9 cellular contexts compared by ENCODE assay signal in the genomic region with DNA sequence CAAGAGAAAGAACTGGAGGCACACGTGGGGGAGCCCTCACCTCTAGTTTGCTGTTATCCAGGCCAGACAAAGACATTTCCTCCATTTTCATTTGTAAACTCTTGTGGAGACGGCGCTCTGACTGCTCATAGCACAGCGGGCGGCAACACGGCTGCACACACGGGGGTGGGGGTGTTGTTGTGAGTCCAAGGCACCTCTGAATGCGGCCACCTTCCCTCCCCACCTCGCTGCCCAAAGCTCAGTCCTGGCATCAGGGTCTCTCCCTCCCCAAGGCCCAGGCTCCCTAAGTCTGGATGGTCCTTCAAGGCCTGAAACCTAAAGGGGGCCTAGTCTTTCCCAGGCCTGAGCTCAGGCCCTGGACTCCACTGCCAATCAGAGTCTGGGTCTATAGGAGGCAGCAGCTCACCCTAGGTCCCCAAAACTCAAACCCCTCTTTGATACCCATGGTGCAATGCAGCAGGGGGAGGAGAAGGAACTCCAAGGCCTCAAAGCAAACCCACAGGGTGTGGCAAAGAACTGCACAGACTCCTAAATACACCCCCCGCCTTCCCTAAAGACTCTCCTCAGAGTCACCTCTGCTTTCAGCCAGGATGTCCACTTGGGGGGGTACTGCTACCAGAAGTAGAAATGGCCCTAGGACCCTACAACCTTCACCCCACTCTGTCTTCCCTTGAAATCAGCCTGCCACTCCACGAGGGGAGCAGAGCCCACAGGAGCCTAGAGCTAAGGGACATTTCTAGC. TPM values are rescaled to one million over a fixed set of nuclear protein-coding genes. Genes with fewer than 3 reads are reported as not detected.
DNase-seq lines count a peak whose midpoint lies in the region; ATAC-seq and TF ChIP-seq lines count a peak whose summit lies in the region.
"Had no signal": no experiment of that assay in that cellular context is flagged by ENCODE, and none has a peak within 500 bp of the region (broad histone marks: within the 10 kb centered on the region; RNA-seq: fewer than 3 reads in every experiment).

No MANE protein-coding gene starts in this region.

- peak overlapping the region; percentile 92 for H3K27ac ChIP-seq in C4-2B
- H3K27ac ChIP-seq in coronary artery = peak overlapping the region; percentile 87 to 98
- H3K27ac ChIP-seq in uterus = peak overlapping the region; percentile 98 to 99

- peak; percentile 72 for DNase-seq in HCEC 1CT
- peak in 3 of 5 donors; percentile 31 to 76 (median 45) for DNase-seq in T-helper 1 cell
- DNase-seq in coronary artery (ENCODE audit: low spot score) = no peak
- no peak for DNase-seq in uterus
- DNase-seq in D341Med (ENCODE audit: low spot score) = no peak

- H3K27me3 ChIP-seq in mononuclear cell (ENCODE audit: insufficient read depth, low read length) (no peaks in the 10 kb centered on the region), uterus (no peaks in the 10 kb centered on the region)

- H3K4me3 ChIP-seq in coronary artery (peak overlapping the region; percentile 85), mononuclear cell (ENCODE audit: low read length) (peak overlapping the region; percentile 80), uterus (peak overlapping the region; percentile 58 to 70)

- no peaks in the 10 kb centered on the region for H3K9me3 ChIP-seq in mononuclear cell (ENCODE audit: low read depth, low read length)
- no peaks in the 10 kb centered on the region for H3K9me3 ChIP-seq in uterus

- TF ChIP-seq CTCF in C4-2B (conservative IDR thresholded peaks at IDR 0.05) = no peak
- TF ChIP-seq CTCF in coronary artery (IDR thresholded peaks at IDR 0.05) = no peak
- no peak for TF ChIP-seq CTCF in uterus (IDR thresholded peaks at IDR 0.05)

- ATAC-seq in GM19328 (IDR thresholded peaks at IDR 0.05; ENCODE audit: unreplicated experiment) = no peak

- H3K36me3 ChIP-seq in uterus = no peaks in the 10 kb centered on the region

- H3K4me1 ChIP-seq in mononuclear cell (ENCODE audit: insufficient read depth, low read length) (peaks cover 34% of the 10 kb centered on the region), uterus (peaks cover 0 to 14% of the 10 kb centered on the region in 2 donors)

- intact Hi-C loops in uterus (cut with DNase I; ENCODE audit: low total_unique reads) = no loop called here

- no peak for TF ChIP-seq POLR2A in uterus (IDR thresholded peaks at IDR 0.05)

RNA-seq across cellular contexts. Expression of a gene that starts 1.5 kb away (rescaled TPM):
- total RNA-seq in mononuclear cell (44.7 TPM), uterus (10 to 100 TPM in 3 of 4 donors, 1 to 10 TPM in 1; 4.6 to 98.4 (median 36.2) TPM)

RNA-seq across cellular contexts. Expression of a gene that starts 11.4 kb away (rescaled TPM):
- 20.4 TPM for total RNA-seq in mononuclear cell
- 10 to 100 TPM in 3 of 4 donors, 1 to 10 TPM in 1; 7.4 to 41.8 (median 32.6) TPM for total RNA-seq in uterus

RNA-seq across cellular contexts. Expression of a gene that starts 21.3 kb away (rescaled TPM):
- total RNA-seq in mononuclear cell (56.4 TPM), uterus (100 to 1,000 TPM in 1 of 4 donors, 10 to 100 TPM in 3; 17.4 to 124 (median 72.9) TPM)

RNA-seq across cellular contexts. Expression of a gene that starts 27.6 kb away (rescaled TPM):
- not detected for total RNA-seq in mononuclear cell
- 1 to 10 TPM in 2 of 4 donors, under 1 TPM in 1, not detected in 1; 0.14 to 2.3 (median 1.3) TPM for total RNA-seq in uterus
- total RNA-seq: T-helper 1 cell treated with Interleukin-12 subunit alpha and Interleukin-12 subunit beta and Interleukin-4 antibody, amounts not matched to agents 30 ng/mL and 1 ng/mL, for 36 hours had no signal

RNA-seq across cellular contexts. Expression of a gene that starts 56.4 kb away (rescaled TPM):
- total RNA-seq in mononuclear cell (1.3 TPM), uterus (1 to 10 TPM in 2 of 4 donors, not detected in 2; 1.6 to 2.4 TPM)

Comparison
In these comparisons a context has a peak if more than half of its experiments do, and no peak if none do; other contexts are left out.
1. DNase-seq: peak in HCEC 1CT (single experiment) and T-helper 1 cell (3 of 5); none in coronary artery (single experiment), uterus (0 of 2) and D341Med (single experiment).
2. Peak in every context shown above with its lines, with median percentiles within 50 percentile points of each other: H3K27ac ChIP-seq and H3K4me3 ChIP-seq.